ENCODE assay signal across 9 cellular contexts in genomic region chr4:7630559-7631287, GRCh38.
DNase-seq lines count a peak whose midpoint lies in the region; ATAC-seq and TF ChIP-seq lines count a peak whose summit lies in the region.
"Had no signal": no experiment of that assay in that cellular context is flagged by ENCODE, and none has a peak within 500 bp of the region (broad histone marks: within the 10 kb centered on the region; RNA-seq: fewer than 3 reads in every experiment).

No MANE protein-coding gene starts in this region.

- H3K4me3 ChIP-seq in HFF-Myc (replicated peaks; ENCODE audit: low read depth, low read length), result peak overlapping the region; percentile 15; the same call in 1 of the 2 replicates
- no peak overlapping the region for H3K4me3 ChIP-seq in adrenal gland
- H3K4me3 ChIP-seq in right cardiac atrium (ENCODE audit: low read length), result no peak overlapping the region
- H3K4me3 ChIP-seq in colonic mucosa, result no peak overlapping the region

- H3K36me3 ChIP-seq in adrenal gland (replicated peaks in 1 of 2), result no peaks in the 10 kb centered on the region
- no peaks in the 10 kb centered on the region for H3K36me3 ChIP-seq in colonic mucosa

- intact Hi-C loops in adrenal gland (cut with DNase I), result no loop called here
- intact Hi-C loops in right cardiac atrium (cut with DNase I), result no loop called here
- intact Hi-C loops in colonic mucosa (cut with DNase I), result no loop called here

- ATAC-seq in right cardiac atrium, result peak; percentile 80 to 81
- ATAC-seq in HG03460 (IDR thresholded peaks at IDR 0.05; ENCODE audit: unreplicated experiment), result no peak
- ATAC-seq: T-helper 17 cell had no signal

- 33 to 48% (median 39%) methylated on average over 15 to 18 of the region's 18 CpGs for WGBS in adrenal gland, 4 donors
- WGBS in right cardiac atrium, result 19% methylated on average over 18 of the region's 18 CpGs

- H3K9me3 ChIP-seq in adrenal gland (replicated peaks in 1 of 3) (no peaks in the 10 kb centered on the region), right cardiac atrium (ENCODE audit: control insufficient read depth, low read length) (no peaks in the 10 kb centered on the region), colonic mucosa (no peaks in the 10 kb centered on the region)

- DNase-seq in HFF-Myc (ENCODE audit: extremely low read depth, low read depth), result peak; percentile 61
- peak; percentile 29 to 75 (median 47) for DNase-seq in adrenal gland
- peak; percentile 79 to 90 (median 87) for DNase-seq in right cardiac atrium
- DNase-seq in superior temporal gyrus (ENCODE audit: extremely low spot score), result peak; percentile 78
- DNase-seq in NCI-H774 (lab: John Stamatoyannopoulos, UW), result no peak
- DNase-seq in T-helper 9 cell, result no peak
- DNase-seq in colonic mucosa, result no peak
- DNase-seq: T-helper 17 cell had no signal

- H3K9ac ChIP-seq in colonic mucosa (ENCODE audit: low read depth in 2 of 2, low read length in 2 of 2), result no peak overlapping the region

- no peak for TF ChIP-seq POLR2A in adrenal gland (IDR thresholded peaks at IDR 0.05)

- H3K27ac ChIP-seq in adrenal gland (peak overlapping the region in 1 of 5 donors; percentile 52), right cardiac atrium (ENCODE audit: low read length) (peak overlapping the region; percentile 41), colonic mucosa (no peak overlapping the region)

- TF ChIP-seq CTCF in HFF-Myc (IDR thresholded peaks at IDR 0.05; ENCODE audit: low read depth, low read length, missing control alignments), result no peak
- TF ChIP-seq CTCF in adrenal gland (IDR thresholded peaks at IDR 0.05), result no peak
- no peak for TF ChIP-seq CTCF in colonic mucosa (IDR thresholded peaks at IDR 0.05)

- no peaks in the 10 kb centered on the region for H3K4me1 ChIP-seq in adrenal gland (replicated peaks in 1 of 2)
- H3K4me1 ChIP-seq in right cardiac atrium (ENCODE audit: control insufficient read depth, insufficient read depth, low read length), result no peaks in the 10 kb centered on the region
- no peaks in the 10 kb centered on the region for H3K4me1 ChIP-seq in colonic mucosa

- no peaks in the 10 kb centered on the region for H3K27me3 ChIP-seq in adrenal gland
- no peaks in the 10 kb centered on the region for H3K27me3 ChIP-seq in right cardiac atrium (ENCODE audit: control insufficient read depth, insufficient read depth)
- H3K27me3 ChIP-seq in colonic mucosa, result no peaks in the 10 kb centered on the region

Comparison
In these comparisons a context has a peak if more than half of its experiments do, and no peak if none do; other contexts are left out.
1. DNase-seq: peak in HFF-Myc (single experiment), adrenal gland (7 of 7), right cardiac atrium (3 of 3) and superior temporal gyrus (single experiment); none in NCI-H774 (single experiment), T-helper 9 cell (single experiment) and colonic mucosa (single experiment).